In genomic region chr6:142141531-142141930, GRCh38 we compare ENCODE assay signal across 10 cellular contexts. TPM values are rescaled to one million over a fixed set of nuclear protein-coding genes. Genes with fewer than 3 reads are reported as not detected.
"Had no signal": no experiment of that assay in that cellular context is flagged by ENCODE, and none has a peak within 500 bp of the region (broad histone marks: within the 10 kb centered on the region; RNA-seq: fewer than 3 reads in every experiment).

No MANE protein-coding gene starts in this region.

RNA-seq across cellular contexts. Expression of gene NMBR, which starts 5.4 kb away (rescaled TPM):
- total RNA-seq: OCI-LY7, PC-3, Peyer's patch, Right ventricle myocardium inferior, Right ventricle myocardium superior, RPMI7951, SJSA1, SK-MEL-5 had no signal

RNA-seq across cellular contexts. Expression of gene GJE1, which starts 8.8 kb away (rescaled TPM):
- total RNA-seq: OCI-LY7, PC-3, PC-9, Peyer's patch, Right ventricle myocardium inferior, Right ventricle myocardium superior, RPMI7951, SJCRH30, SJSA1, SK-MEL-5 had no signal
